8 cellular contexts compared by ENCODE assay signal in the genomic region with DNA sequence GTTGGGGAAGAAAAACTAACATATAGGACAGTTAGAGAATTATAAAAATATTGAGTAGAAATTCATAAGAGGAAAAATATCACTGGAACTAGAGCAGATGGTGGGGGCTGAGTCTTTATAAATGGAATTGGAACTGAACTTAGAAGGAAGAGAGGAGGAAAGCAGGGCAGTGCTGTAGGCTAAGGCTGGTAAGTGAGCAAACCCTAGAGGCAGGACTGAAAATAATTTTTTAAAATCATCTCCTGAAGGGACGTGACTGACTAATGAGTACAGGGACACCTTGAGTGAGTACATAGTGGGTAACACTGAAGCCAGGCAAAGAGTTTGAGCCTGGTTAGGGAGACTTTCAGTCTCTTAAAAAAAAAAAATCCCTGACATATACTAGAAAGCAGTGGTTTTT.
DNase-seq lines count a peak whose midpoint lies in the region; ATAC-seq and TF ChIP-seq lines count a peak whose summit lies in the region.

No MANE protein-coding gene starts in this region.

- peak in 5 of 6 experiments; percentile 18 to 37 (median 26) for TF ChIP-seq CTCF in adrenal gland (IDR thresholded peaks at IDR 0.05)
- TF ChIP-seq CTCF in lower lobe of right lung (IDR thresholded peaks at IDR 0.05): no peak

- H3K27me3 ChIP-seq in adrenal gland: no peaks in the 10 kb centered on the region
- H3K27me3 ChIP-seq in lower lobe of right lung (ENCODE audit: low read depth): no peaks in the 10 kb centered on the region

- H3K4me3 ChIP-seq in adrenal gland: no peak overlapping the region
- no peak overlapping the region for H3K4me3 ChIP-seq in lower lobe of right lung

- ATAC-seq in GM18505 (IDR thresholded peaks at IDR 0.05; ENCODE audit: unreplicated experiment) (peak; percentile 77), HG03354 (IDR thresholded peaks at IDR 0.05; ENCODE audit: poor library complexity, severe bottlenecking, unreplicated experiment) (peak; percentile 69), lower lobe of right lung (peak; percentile 64 to 83), HG03520 (IDR thresholded peaks at IDR 0.05; ENCODE audit: unreplicated experiment) (no peak)

- H3K9me3 ChIP-seq in adrenal gland (replicated peaks in 1 of 3): no peaks in the 10 kb centered on the region
- H3K9me3 ChIP-seq in lower lobe of right lung: no peaks in the 10 kb centered on the region

- H3K27ac ChIP-seq in adrenal gland: no peak overlapping the region
- no peak overlapping the region for H3K27ac ChIP-seq in lower lobe of right lung

- 24 to 34% (median 33%) methylated on average over 1 of the region's 1 CpG for WGBS in adrenal gland, 4 donors

- TF ChIP-seq POLR2A in GM18505 (IDR thresholded peaks at IDR 0.05; ENCODE audit: borderline replicate concordance, extremely low read depth, insufficient read depth, insufficient read length) (no peak), adrenal gland (IDR thresholded peaks at IDR 0.05) (no peak)

- DNase-seq in adrenal gland (peak in 1 of 7 donors; percentile 10), lower lobe of right lung (no peak), NCI-H2107 treated with DMSO at 0.1 percent for 48 hours (lab: John Stamatoyannopoulos, UW; ENCODE audit: unreplicated experiment) (no peak), NCI-H510A (lab: John Stamatoyannopoulos, UW) (no peak), T-helper 2 cell (no peak)

- H3K4me1 ChIP-seq in adrenal gland (replicated peaks in 1 of 2) (peaks cover 5 to 6% of the 10 kb centered on the region in 2 donors), lower lobe of right lung (no peaks in the 10 kb centered on the region)

- H3K36me3 ChIP-seq in adrenal gland (replicated peaks in 1 of 2) (no peaks in the 10 kb centered on the region), lower lobe of right lung (no peaks in the 10 kb centered on the region)

- intact Hi-C loops in adrenal gland (cut with DNase I) (no loop called here), lower lobe of right lung (cut with DNase I) (no loop called here)
